ENCODE assay signal across 1 cellular context in genomic region chr19:58326501-58326913, GRCh38.
A peak's percentile ranks its signal among the peaks of the same experiment; 100 is the strongest.
TF ChIP-seq lines count a peak whose summit lies in the region.

No MANE protein-coding gene starts in this region.

TF ChIP-seq in GM12878, 131 proteins besides CTCF, POLR2A, EP300 and RAD21:
- TF ChIP-seq E2F8 (IDR thresholded peaks at IDR 0.05; ENCODE audit: low read depth, partially characterized antibody) (no peak), POLR2AphosphoS5 (IDR thresholded peaks at IDR 0.05; ENCODE audit: low read length) (no peak), KDM1A (IDR thresholded peaks at IDR 0.05; ENCODE audit: borderline replicate concordance) (no peak), HDGF (IDR thresholded peaks at IDR 0.05) (peak; percentile 87; the same call in 1 of the 2 replicates)
